9 cellular contexts compared by ENCODE assay signal in the genomic region with DNA sequence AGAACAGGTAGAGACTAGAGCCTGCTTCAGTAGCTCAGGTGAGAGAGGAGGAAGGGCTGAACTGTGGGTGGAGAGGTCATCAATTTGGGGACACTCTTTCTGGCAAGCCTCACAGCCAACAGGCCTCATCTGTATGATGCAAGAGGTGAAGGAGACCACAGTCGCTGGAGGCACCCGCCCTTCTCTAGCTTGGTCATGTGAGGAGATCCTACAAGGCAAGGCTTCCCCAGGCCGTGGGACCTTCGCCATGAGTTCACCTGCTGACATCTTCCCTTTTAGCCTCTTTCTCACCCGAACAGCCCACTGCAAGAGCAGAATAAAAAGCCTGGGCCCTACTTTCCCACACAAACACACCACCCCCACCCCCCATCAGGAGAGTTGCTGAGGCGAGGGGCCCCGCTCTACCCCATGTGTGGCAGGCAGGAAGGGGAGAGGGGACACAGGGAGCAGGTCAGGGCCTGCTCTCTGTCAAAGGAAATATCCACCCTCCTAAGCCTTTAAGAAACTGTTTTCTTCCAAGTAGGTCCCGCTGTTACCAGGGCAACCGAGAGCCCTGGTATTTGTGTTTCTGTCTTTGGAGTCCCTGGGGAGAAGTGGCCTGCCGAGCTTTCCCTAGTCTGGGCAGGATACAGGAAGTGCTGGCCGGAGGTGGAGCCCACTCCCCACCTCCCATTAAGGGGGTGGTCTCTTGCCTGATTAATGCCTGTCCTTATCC. TPM values are rescaled to one million over a fixed set of nuclear protein-coding genes. Genes with fewer than 3 reads are reported as not detected.
DNase-seq lines count a peak whose midpoint lies in the region; ATAC-seq lines count a peak whose summit lies in the region.
"Had no signal": no experiment of that assay in that cellular context is flagged by ENCODE, and none has a peak within 500 bp of the region (broad histone marks: within the 10 kb centered on the region; RNA-seq: fewer than 3 reads in every experiment).

No MANE protein-coding gene starts in this region.

- no peak overlapping the region for H3K27ac Mint-ChIP-seq in activated CD8-positive, alpha-beta T cell treated with anti-CD3 and anti-CD28 coated beads, Interleukin-2, amount 10 ng/mL, durations not matched to agents 7 days and 5 days
- H3K27ac Mint-ChIP-seq: activated T-helper 2 cell treated with anti-CD3 and anti-CD28 coated beads, Interferon-gamma antibody, Interleukin-2, Interleukin-4, amounts not matched to agents 10 μg/mL and 5 μg/mL and 100 μg/mL, durations not matched to agents 14 hours and 24 hours and 36 hours had no signal

- peak overlapping the region; percentile 79 for H3K4me2 ChIP-seq in BLaER1

- no peaks in the 10 kb centered on the region for H3K36me3 Mint-ChIP-seq in activated CD8-positive, alpha-beta T cell treated with anti-CD3 and anti-CD28 coated beads, Interleukin-2, amount 10 ng/mL, durations not matched to agents 7 days and 5 days (ENCODE audit: low read depth)

- no peak overlapping the region for H3K4me3 ChIP-seq in BLaER1
- H3K4me3 ChIP-seq in NT2/D1 (ENCODE audit: insufficient read length, low read depth) = no peak overlapping the region
- no peak overlapping the region for H3K4me3 ChIP-seq in MG63

- H4K20me1 ChIP-seq in BLaER1 = peaks cover 6% of the 10 kb centered on the region; the same call in 1 of the 2 replicates

- H3K27ac ChIP-seq in BLaER1 = 0 out of 2 replicates have a peak overlapping the region, but pooled peaks have one; percentile 47

- peak; percentile 77 for DNase-seq in NT2/D1 (ENCODE audit: low read depth, low spot score)
- peak; percentile 45 for DNase-seq in fibroblast of peridontal ligament (ENCODE audit: extremely low read depth)
- peak; percentile 17 for DNase-seq in occipital lobe (lab: John Stamatoyannopoulos, UW)
- no peak for DNase-seq in activated CD8-positive, alpha-beta T cell treated with anti-CD3 and anti-CD28 coated beads, Interleukin-2, amount 10 ng/mL, durations not matched to agents 7 days and 5 days
- DNase-seq in MG63 = no peak

- H3K36me3 ChIP-seq in BLaER1 (no peaks in the 10 kb centered on the region), NT2/D1 (ENCODE audit: insufficient read depth, insufficient read length, low read length) (peaks cover 18% of the 10 kb centered on the region), MG63 (no peaks in the 10 kb centered on the region)

- no peak for ATAC-seq in HG03439 (IDR thresholded peaks at IDR 0.05; ENCODE audit: unreplicated experiment)
- no peak for ATAC-seq in GM21786 (IDR thresholded peaks at IDR 0.05; ENCODE audit: unreplicated experiment)
- ATAC-seq in activated CD8-positive, alpha-beta T cell treated with anti-CD3 and anti-CD28 coated beads, Interleukin-2, amount 10 ng/mL, durations not matched to agents 7 days and 5 days = no peak

- no peak overlapping the region for H3K4me3 Mint-ChIP-seq in activated CD8-positive, alpha-beta T cell treated with anti-CD3 and anti-CD28 coated beads, Interleukin-2, amount 10 ng/mL, durations not matched to agents 7 days and 5 days

- POLR2A ChIA-PET in activated CD8-positive, alpha-beta T cell treated with anti-CD3 and anti-CD28 coated beads, Interleukin-2, amount 10 ng/mL, durations not matched to agents 7 days and 5 days (lab: Charles Lee) = no interaction called here

- no peaks in the 10 kb centered on the region for H3K9me3 ChIP-seq in BLaER1
- no peaks in the 10 kb centered on the region for H3K9me3 ChIP-seq in NT2/D1 (ENCODE audit: insufficient read depth, low read length)
- no peaks in the 10 kb centered on the region for H3K9me3 ChIP-seq in MG63

- peaks cover 43% of the 10 kb centered on the region for H3K4me1 Mint-ChIP-seq in activated CD8-positive, alpha-beta T cell treated with anti-CD3 and anti-CD28 coated beads, Interleukin-2, amount 10 ng/mL, durations not matched to agents 7 days and 5 days (ENCODE audit: low read depth)

- H3K4me1 ChIP-seq in BLaER1 (peaks cover 55% of the 10 kb centered on the region), NT2/D1 (ENCODE audit: insufficient read depth, insufficient read length) (peaks cover 17% of the 10 kb centered on the region)

- H3K27me3 Mint-ChIP-seq in activated CD8-positive, alpha-beta T cell treated with anti-CD3 and anti-CD28 coated beads, Interleukin-2, amount 10 ng/mL, durations not matched to agents 7 days and 5 days (ENCODE audit: low read depth) = peaks cover 27% of the 10 kb centered on the region

- peak overlapping the region; percentile 25; the same call in 1 of the 2 replicates for H3K9ac ChIP-seq in BLaER1
- no peak overlapping the region for H3K9ac ChIP-seq in NT2/D1 (ENCODE audit: insufficient read length, low read depth)

- no peaks in the 10 kb centered on the region for H3K9me3 Mint-ChIP-seq in activated CD8-positive, alpha-beta T cell treated with anti-CD3 and anti-CD28 coated beads, Interleukin-2, amount 10 ng/mL, durations not matched to agents 7 days and 5 days (ENCODE audit: insufficient read depth)
- H3K9me3 Mint-ChIP-seq: activated T-helper 2 cell treated with anti-CD3 and anti-CD28 coated beads, Interferon-gamma antibody, Interleukin-2, Interleukin-4, amounts not matched to agents 10 μg/mL and 5 μg/mL and 100 μg/mL, durations not matched to agents 14 hours and 24 hours and 36 hours had no signal

- H3K27me3 ChIP-seq in BLaER1 = peaks cover 34% of the 10 kb centered on the region
- H3K27me3 ChIP-seq in NT2/D1 (ENCODE audit: insufficient read depth, insufficient read length) = no peaks in the 10 kb centered on the region
- no peaks in the 10 kb centered on the region for H3K27me3 ChIP-seq in MG63

- CTCF ChIA-PET in activated CD8-positive, alpha-beta T cell treated with anti-CD3 and anti-CD28 coated beads, Interleukin-2, amount 10 ng/mL, durations not matched to agents 7 days and 5 days (lab: Charles Lee) = interaction anchor here (2.0 to 9.4 kb wide), 2 partner anchors 102 to 103 kb away, joined by 5 to 118 read pairs; no protein-coding TSS in a partner anchor

RNA-seq across cellular contexts. Expression of a gene that starts 8.1 kb away (rescaled TPM):
- 3.4 TPM for total RNA-seq in occipital lobe
- total RNA-seq in activated CD8-positive, alpha-beta T cell treated with anti-CD3 and anti-CD28 coated beads, Interleukin-2, amount 10 ng/mL, durations not matched to agents 7 days and 5 days = under 1 TPM; 0.05 to 0.08 TPM
- total RNA-seq in MG63 (2014; rRNA removed; shearing (Covaris generic); ENCODE audit: low replicate concordance) = 0.03 TPM in 1 of 2 replicates, not detected in the other

RNA-seq across cellular contexts. Expression of a gene that starts 57.9 kb away (rescaled TPM):
- 13.7 TPM for total RNA-seq in occipital lobe
- total RNA-seq in activated CD8-positive, alpha-beta T cell treated with anti-CD3 and anti-CD28 coated beads, Interleukin-2, amount 10 ng/mL, durations not matched to agents 7 days and 5 days = 1 to 10 TPM; 6.9 to 7.0 TPM
- 1.3 and 2.3 TPM in 2 replicates for total RNA-seq in MG63 (2014; rRNA removed; shearing (Covaris generic); ENCODE audit: low replicate concordance)

Comparison
In these comparisons a context has a peak if more than half of its experiments do, and no peak if none do; other contexts are left out.
1. DNase-seq: peak in NT2/D1 (single experiment), fibroblast of peridontal ligament (single experiment) and occipital lobe (single experiment); none in activated CD8-positive, alpha-beta T cell treated with anti-CD3 and anti-CD28 coated beads, Interleukin-2, amount 10 ng/mL, durations not matched to agents 7 days and 5 days (single experiment) and MG63 (single experiment).